23 cellular contexts compared by ENCODE assay signal in the genomic region with DNA sequence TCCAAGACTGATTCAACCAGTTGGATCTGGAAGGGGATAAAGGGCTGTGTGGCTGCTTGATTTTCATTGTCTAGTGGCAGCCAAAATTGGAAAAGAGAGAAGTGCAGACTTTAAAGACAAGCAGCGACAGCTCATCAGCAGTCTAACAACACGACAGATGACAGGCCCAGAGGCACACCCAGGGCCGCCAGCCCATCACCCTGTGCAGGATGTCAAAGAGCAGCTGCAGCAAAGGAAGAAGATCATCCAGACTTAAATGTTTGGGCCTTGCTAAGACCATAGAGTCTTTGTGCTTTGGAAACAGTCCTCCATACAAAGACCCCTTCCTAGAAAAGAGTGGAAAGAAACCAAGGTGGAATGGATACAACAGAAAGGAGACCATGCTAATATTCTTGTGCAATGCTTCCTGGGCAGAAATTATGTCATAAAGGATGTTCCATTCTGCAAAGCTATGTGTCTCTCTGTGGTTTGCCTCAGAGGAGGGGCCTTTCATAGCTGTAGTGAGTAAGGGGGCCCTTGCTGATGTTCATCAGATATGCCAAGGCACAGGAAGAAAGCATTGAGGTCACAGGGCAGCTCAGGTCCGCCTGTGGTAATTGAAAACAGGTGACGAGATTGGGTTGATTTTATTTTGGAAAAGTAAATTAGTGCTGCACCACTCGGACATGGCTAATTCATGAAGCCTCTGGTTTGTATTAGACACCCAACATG.
DNase-seq lines count a peak whose midpoint lies in the region; ATAC-seq and TF ChIP-seq lines count a peak whose summit lies in the region.
"Had no signal": no experiment of that assay in that cellular context is flagged by ENCODE, and none has a peak within 500 bp of the region (broad histone marks: within the 10 kb centered on the region; RNA-seq: fewer than 3 reads in every experiment).

No MANE protein-coding gene starts in this region.

- peak; percentile 34 to 37 for DNase-seq in AML-193 (lab: John Stamatoyannopoulos, UW)
- DNase-seq in DND-41 = peak; percentile 61
- DNase-seq in OCI-LY7 (ENCODE audit: low spot score) = peak; percentile 30
- DNase-seq in naive thymus-derived CD8-positive, alpha-beta T cell = peak in 1 of 10 donors; percentile 2
- DNase-seq in colonic mucosa = no peak
- no peak for DNase-seq in NOMO-1 treated with DMSO at 0.1 percent for 48 hours (lab: John Stamatoyannopoulos, UW; ENCODE audit: unreplicated experiment)
- DNase-seq: activated CD4-positive, alpha-beta T cell treated with anti-CD3 and anti-CD28 coated beads for 4 hours; activated naive CD4-positive, alpha-beta T cell; activated T-cell treated with anti-CD3 and anti-CD28 coated beads, Interleukin-2, amount 50 U/mL, for 4 hours; CD8-positive, alpha-beta memory T cell; DMS79; hypothalamus; left ventricle myocardium superior; natural killer cell; NCI-H1436; right cardiac atrium; stimulated activated CD4-positive, alpha-beta T cell treated with anti-CD3 and anti-CD28 coated beads, Interleukin-12 subunit alpha, Interleukin-12 subunit beta, amount 100 ng/mL, for 4 hours; stimulated activated naive CD4-positive, alpha-beta T cell treated with Interleukin-2 at 50 U/mL for 16 hours had no signal

- H3K9me3 ChIP-seq in DND-41 (ENCODE audit: insufficient read depth, low read length, severe bottlenecking) (no peaks in the 10 kb centered on the region), OCI-LY7 (ENCODE audit: low read length) (no peaks in the 10 kb centered on the region), colonic mucosa (no peaks in the 10 kb centered on the region)
- H3K9me3 ChIP-seq: esophagus muscularis mucosa had no signal

- H4K20me1 ChIP-seq in DND-41 (ENCODE audit: insufficient read depth, low read length) (no peaks in the 10 kb centered on the region), OCI-LY7 (ENCODE audit: insufficient read depth, low read length) (no peaks in the 10 kb centered on the region)

- H3K27ac ChIP-seq in DND-41 (ENCODE audit: low read length) (no peak overlapping the region), OCI-LY7 (ENCODE audit: low read depth, low read length, poor library complexity, severe bottlenecking) (no peak overlapping the region), colonic mucosa (no peak overlapping the region)
- H3K27ac ChIP-seq: coronary artery, esophagus muscularis mucosa, parathyroid adenoma had no signal

- H3K27me3 Mint-ChIP-seq in naive thymus-derived CD8-positive, alpha-beta T cell = peaks cover 0 to 4% (median 0%) of the 10 kb centered on the region in 5 donors
- H3K27me3 Mint-ChIP-seq: IgD-negative memory B cell had no signal

- H3K9me3 Mint-ChIP-seq in naive thymus-derived CD8-positive, alpha-beta T cell = no peaks in the 10 kb centered on the region
- H3K9me3 Mint-ChIP-seq: activated T-cell treated with anti-CD3 and anti-CD28 coated beads, Interleukin-2, amount 50 U/mL, for 4 hours; CD8-positive, alpha-beta memory T cell; IgD-negative memory B cell; natural killer cell had no signal

- H2AFZ ChIP-seq in DND-41 (ENCODE audit: low read depth, low read length) (no peak overlapping the region), OCI-LY7 (ENCODE audit: low read length) (no peak overlapping the region)
- H2AFZ ChIP-seq: parathyroid adenoma had no signal

- H3K4me3 ChIP-seq in DND-41 (ENCODE audit: low read depth in 1 of 2, low read length in 2 of 2) (no peak overlapping the region), OCI-LY7 (ENCODE audit: low read depth, low read length, poor library complexity, severe bottlenecking) (no peak overlapping the region), colonic mucosa (no peak overlapping the region)
- H3K4me3 ChIP-seq: coronary artery, esophagus muscularis mucosa had no signal

- H3K27me3 ChIP-seq in DND-41 (ENCODE audit: insufficient read depth, low read length, poor library complexity) = no peaks in the 10 kb centered on the region
- H3K27me3 ChIP-seq in colonic mucosa = no peaks in the 10 kb centered on the region
- H3K27me3 ChIP-seq: esophagus muscularis mucosa had no signal

- peaks cover 5% of the 10 kb centered on the region for H3K4me1 ChIP-seq in DND-41 (ENCODE audit: insufficient read depth, low read length)
- peaks cover 38% of the 10 kb centered on the region for H3K4me1 ChIP-seq in OCI-LY7 (ENCODE audit: insufficient read depth, low read length, poor library complexity, severe bottlenecking)
- H3K4me1 ChIP-seq in colonic mucosa = no peaks in the 10 kb centered on the region
- H3K4me1 ChIP-seq: esophagus muscularis mucosa, parathyroid adenoma had no signal

- H3K36me3 ChIP-seq in DND-41 (ENCODE audit: insufficient read depth, low read length) (no peaks in the 10 kb centered on the region), OCI-LY7 (ENCODE audit: insufficient read depth, low read length) (no peaks in the 10 kb centered on the region), colonic mucosa (no peaks in the 10 kb centered on the region)
- H3K36me3 ChIP-seq: esophagus muscularis mucosa had no signal

- no peaks in the 10 kb centered on the region for H3K9me2 ChIP-seq in OCI-LY7 (ENCODE audit: insufficient read depth, low read length)

- peak overlapping the region in 1 of 10 donors; percentile 3 for H3K4me3 Mint-ChIP-seq in naive thymus-derived CD8-positive, alpha-beta T cell
- H3K4me3 Mint-ChIP-seq: activated T-cell treated with anti-CD3 and anti-CD28 coated beads, Interleukin-2, amount 50 U/mL, for 4 hours; CD8-positive, alpha-beta memory T cell; natural killer cell had no signal

- H3K27ac Mint-ChIP-seq in naive thymus-derived CD8-positive, alpha-beta T cell = peak overlapping the region in 2 of 10 donors; percentile 33 to 61
- H3K27ac Mint-ChIP-seq: CD8-positive, alpha-beta memory T cell; IgD-negative memory B cell; natural killer cell had no signal

- CTCF ChIA-PET in OCI-LY7 (lab: Charles Lee; ENCODE audit: unreplicated experiment) = no interaction called here

- no peak overlapping the region for H3K4me2 ChIP-seq in DND-41 (ENCODE audit: insufficient read depth, low read length)
- H3K4me2 ChIP-seq in OCI-LY7 (ENCODE audit: low read length) = peak overlapping the region; percentile 33

- TF ChIP-seq CTCF in DND-41 (IDR thresholded peaks at IDR 0.05; ENCODE audit: borderline replicate concordance, extremely low read depth, low read length, poor library complexity, severe bottlenecking) (no peak), OCI-LY7 (conservative IDR thresholded peaks at IDR 0.05; ENCODE audit: low read length) (no peak), colonic mucosa (IDR thresholded peaks at IDR 0.05) (no peak)

- ATAC-seq in DND-41 (ENCODE audit: insufficient read depth, low read depth) = peak; percentile 95
- peak; percentile 23 to 63 for ATAC-seq in naive thymus-derived CD8-positive, alpha-beta T cell
- ATAC-seq in HG03565 (IDR thresholded peaks at IDR 0.05; ENCODE audit: unreplicated experiment) = no peak
- ATAC-seq: activated T-cell treated with anti-CD3 and anti-CD28 coated beads, Interleukin-2, amount 50 U/mL, for 4 hours; left ventricle myocardium superior; natural killer cell; right cardiac atrium had no signal

- POLR2A ChIA-PET in OCI-LY7 (lab: Charles Lee) = no interaction called here
- POLR2A ChIA-PET in naive thymus-derived CD8-positive, alpha-beta T cell (lab: Charles Lee) = no interaction called here

- no peaks in the 10 kb centered on the region for H3K36me3 Mint-ChIP-seq in naive thymus-derived CD8-positive, alpha-beta T cell
- H3K36me3 Mint-ChIP-seq: CD8-positive, alpha-beta memory T cell; IgD-negative memory B cell; natural killer cell had no signal

- peaks cover 0 to 17% (median 5%) of the 10 kb centered on the region in 4 donors for H3K4me1 Mint-ChIP-seq in naive thymus-derived CD8-positive, alpha-beta T cell
- H3K4me1 Mint-ChIP-seq: natural killer cell had no signal

- intact Hi-C loops in OCI-LY7 (cut with micrococcal nuclease; ENCODE audit: unreplicated experiment) = no loop called here
- intact Hi-C loops in colonic mucosa (cut with DNase I) = no loop called here

- H3K9ac ChIP-seq in DND-41 (ENCODE audit: low read depth, low read length) (no peak overlapping the region), colonic mucosa (ENCODE audit: low read depth in 2 of 2, low read length in 2 of 2) (no peak overlapping the region)
- H3K9ac ChIP-seq: parathyroid adenoma had no signal

- H3K79me2 ChIP-seq in DND-41 (ENCODE audit: insufficient read depth, low read length) = no peaks in the 10 kb centered on the region
- no peaks in the 10 kb centered on the region for H3K79me2 ChIP-seq in OCI-LY7 (ENCODE audit: insufficient read depth, low read depth, low read length)
- H3K79me2 ChIP-seq: parathyroid adenoma had no signal

- BruUV-seq in OCI-LY7 (replicated peaks; lab: Mats Ljungman, UMichigan) = no TSS peak

Comparison
In these comparisons a context has a peak if more than half of its experiments do, and no peak if none do; other contexts are left out.
1. DNase-seq: peak in AML-193 (2 of 2), DND-41 (single experiment) and OCI-LY7 (single experiment); none in colonic mucosa (single experiment) and NOMO-1 treated with DMSO at 0.1 percent for 48 hours (single experiment).